In the genomic region with DNA sequence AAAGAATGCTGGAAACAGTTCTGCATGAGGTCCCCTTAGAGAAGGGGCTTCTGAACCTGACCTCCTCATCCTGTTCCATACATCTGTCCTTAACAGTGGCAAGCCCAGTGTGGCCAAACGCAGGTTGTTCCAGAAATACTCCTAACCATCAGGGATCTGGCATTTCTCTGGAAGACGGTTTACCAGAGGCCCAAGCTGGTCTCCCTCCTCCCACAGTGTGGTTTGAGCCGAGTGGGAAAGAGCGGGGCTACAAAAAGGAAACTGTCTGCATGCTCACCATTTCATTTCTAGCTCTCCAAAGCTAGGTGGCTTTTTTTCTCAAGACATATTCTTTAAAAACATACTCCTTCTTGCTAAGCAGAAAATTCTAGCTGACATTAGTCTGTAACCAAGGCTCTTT, we compare ENCODE assay signal across 1 cellular context.
TF ChIP-seq lines count a peak whose summit lies in the region.

No MANE protein-coding gene starts in this region.

TF ChIP-seq in HEK293, 187 proteins besides CTCF, POLR2A, EP300 and RAD21:
- TF ChIP-seq, protein P1, sequence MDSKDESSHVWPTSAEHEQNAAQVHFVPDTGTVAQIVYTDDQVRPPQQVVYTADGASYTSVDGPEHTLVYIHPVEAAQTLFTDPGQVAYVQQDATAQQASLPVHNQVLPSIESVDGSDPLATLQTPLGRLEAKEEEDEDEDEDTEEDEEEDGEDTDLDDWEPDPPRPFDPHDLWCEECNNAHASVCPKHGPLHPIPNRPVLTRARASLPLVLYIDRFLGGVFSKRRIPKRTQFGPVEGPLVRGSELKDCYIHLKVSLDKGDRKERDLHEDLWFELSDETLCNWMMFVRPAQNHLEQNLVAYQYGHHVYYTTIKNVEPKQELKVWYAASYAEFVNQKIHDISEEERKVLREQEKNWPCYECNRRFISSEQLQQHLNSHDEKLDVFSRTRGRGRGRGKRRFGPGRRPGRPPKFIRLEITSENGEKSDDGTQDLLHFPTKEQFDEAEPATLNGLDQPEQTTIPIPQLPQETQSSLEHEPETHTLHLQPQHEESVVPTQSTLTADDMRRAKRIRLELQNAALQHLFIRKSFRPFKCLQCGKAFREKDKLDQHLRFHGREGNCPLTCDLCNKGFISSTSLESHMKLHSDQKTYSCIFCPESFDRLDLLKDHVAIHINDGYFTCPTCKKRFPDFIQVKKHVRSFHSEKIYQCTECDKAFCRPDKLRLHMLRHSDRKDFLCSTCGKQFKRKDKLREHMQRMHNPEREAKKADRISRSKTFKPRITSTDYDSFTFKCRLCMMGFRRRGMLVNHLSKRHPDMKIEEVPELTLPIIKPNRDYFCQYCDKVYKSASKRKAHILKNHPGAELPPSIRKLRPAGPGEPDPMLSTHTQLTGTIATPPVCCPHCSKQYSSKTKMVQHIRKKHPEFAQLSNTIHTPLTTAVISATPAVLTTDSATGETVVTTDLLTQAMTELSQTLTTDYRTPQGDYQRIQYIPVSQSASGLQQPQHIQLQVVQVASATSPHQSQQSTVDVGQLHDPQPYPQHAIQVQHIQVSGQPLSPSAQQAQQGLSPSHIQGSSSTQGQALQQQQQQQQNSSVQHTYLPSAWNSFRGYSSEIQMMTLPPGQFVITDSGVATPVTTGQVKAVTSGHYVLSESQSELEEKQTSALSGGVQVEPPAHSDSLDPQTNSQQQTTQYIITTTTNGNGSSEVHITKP (tag by site-specific recombination; IDR thresholded peaks at IDR 0.05), result 0 out of 2 replicates have a peak, but pooled peaks have one; percentile 34
- no peak for TF ChIP-seq ZNF138 (tag by site-specific recombination; IDR thresholded peaks at IDR 0.05; ENCODE audit: borderline replicate concordance)
